Comparison of ENCODE assay signal across 1 cellular context in the genomic region with DNA sequence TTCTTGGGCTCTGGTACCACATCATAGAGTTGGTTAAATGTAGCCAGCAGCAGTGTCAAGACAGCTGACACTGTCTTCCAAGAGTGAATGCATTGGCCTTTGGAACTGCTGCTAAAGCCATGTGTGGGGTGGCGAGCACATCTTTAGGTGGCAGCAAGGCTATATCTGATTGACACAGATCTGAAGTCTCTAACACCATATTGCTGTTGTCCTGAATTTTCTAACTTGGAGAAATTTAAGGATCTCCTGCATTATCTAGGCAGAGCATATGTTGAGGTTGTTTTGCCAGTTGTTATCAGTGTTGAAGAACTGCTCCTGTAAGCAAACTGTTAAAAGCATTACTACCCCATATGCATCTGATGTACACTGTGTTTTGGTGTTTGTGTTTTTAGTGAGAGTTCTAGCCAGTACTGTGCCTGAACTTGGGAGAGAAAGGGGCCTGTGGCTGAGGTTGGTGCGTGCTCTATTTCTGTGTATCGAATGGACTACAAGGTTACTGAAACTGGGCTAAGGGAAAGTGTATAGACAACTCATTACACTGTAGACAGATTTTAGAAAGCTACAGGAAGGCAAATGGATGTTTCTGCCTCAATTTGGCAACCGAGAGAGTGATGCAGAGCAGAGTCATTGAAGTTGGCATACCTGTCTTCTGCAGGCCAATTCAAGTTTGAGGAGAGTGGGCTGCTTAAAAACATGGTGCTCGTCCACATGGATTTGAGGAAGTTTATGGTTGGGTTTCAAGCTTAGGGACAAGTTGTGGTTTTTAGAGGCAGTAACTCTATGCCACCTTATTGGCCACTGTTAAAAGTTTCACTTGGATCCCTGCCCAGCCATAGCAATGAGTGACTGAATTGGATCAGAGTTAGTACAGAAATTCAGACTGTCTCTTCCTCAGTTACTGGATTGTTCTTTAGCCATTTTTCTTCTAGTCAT.
TF ChIP-seq lines count a peak whose summit lies in the region.

No MANE protein-coding gene starts in this region.

TF ChIP-seq in K562, 482 proteins besides CTCF, POLR2A, EP300 and RAD21 (continued from another document):
- TF ChIP-seq, protein P1, sequence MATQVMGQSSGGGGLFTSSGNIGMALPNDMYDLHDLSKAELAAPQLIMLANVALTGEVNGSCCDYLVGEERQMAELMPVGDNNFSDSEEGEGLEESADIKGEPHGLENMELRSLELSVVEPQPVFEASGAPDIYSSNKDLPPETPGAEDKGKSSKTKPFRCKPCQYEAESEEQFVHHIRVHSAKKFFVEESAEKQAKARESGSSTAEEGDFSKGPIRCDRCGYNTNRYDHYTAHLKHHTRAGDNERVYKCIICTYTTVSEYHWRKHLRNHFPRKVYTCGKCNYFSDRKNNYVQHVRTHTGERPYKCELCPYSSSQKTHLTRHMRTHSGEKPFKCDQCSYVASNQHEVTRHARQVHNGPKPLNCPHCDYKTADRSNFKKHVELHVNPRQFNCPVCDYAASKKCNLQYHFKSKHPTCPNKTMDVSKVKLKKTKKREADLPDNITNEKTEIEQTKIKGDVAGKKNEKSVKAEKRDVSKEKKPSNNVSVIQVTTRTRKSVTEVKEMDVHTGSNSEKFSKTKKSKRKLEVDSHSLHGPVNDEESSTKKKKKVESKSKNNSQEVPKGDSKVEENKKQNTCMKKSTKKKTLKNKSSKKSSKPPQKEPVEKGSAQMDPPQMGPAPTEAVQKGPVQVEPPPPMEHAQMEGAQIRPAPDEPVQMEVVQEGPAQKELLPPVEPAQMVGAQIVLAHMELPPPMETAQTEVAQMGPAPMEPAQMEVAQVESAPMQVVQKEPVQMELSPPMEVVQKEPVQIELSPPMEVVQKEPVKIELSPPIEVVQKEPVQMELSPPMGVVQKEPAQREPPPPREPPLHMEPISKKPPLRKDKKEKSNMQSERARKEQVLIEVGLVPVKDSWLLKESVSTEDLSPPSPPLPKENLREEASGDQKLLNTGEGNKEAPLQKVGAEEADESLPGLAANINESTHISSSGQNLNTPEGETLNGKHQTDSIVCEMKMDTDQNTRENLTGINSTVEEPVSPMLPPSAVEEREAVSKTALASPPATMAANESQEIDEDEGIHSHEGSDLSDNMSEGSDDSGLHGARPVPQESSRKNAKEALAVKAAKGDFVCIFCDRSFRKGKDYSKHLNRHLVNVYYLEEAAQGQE (CRISPR knock-in tag; IDR thresholded peaks at IDR 0.05; ENCODE audit: low read depth): no peak
- peak; percentile 57 for TF ChIP-seq ZBTB40 (IDR thresholded peaks at IDR 0.05)
- no peak for TF ChIP-seq ZBTB40 (CRISPR knock-in tag; IDR thresholded peaks at IDR 0.05)
- peak; percentile 60 for TF ChIP-seq MXI1 (IDR thresholded peaks at IDR 0.05; ENCODE audit: low read depth, low read length)
- 0 out of 2 replicates have a peak, but pooled peaks have one; percentile 41 for TF ChIP-seq TRIM28 (IDR thresholded peaks at IDR 0.05)
- 0 out of 2 replicates have a peak, but pooled peaks have one; percentile 58 for TF ChIP-seq DIDO1 (tag; IDR thresholded peaks at IDR 0.05; ENCODE audit: low read depth)
- peak; percentile 91; the same call in 1 of the 2 replicates for TF ChIP-seq ZNF589 (CRISPR knock-in tag; IDR thresholded peaks at IDR 0.05; ENCODE audit: low read depth)
